In the genomic region with DNA sequence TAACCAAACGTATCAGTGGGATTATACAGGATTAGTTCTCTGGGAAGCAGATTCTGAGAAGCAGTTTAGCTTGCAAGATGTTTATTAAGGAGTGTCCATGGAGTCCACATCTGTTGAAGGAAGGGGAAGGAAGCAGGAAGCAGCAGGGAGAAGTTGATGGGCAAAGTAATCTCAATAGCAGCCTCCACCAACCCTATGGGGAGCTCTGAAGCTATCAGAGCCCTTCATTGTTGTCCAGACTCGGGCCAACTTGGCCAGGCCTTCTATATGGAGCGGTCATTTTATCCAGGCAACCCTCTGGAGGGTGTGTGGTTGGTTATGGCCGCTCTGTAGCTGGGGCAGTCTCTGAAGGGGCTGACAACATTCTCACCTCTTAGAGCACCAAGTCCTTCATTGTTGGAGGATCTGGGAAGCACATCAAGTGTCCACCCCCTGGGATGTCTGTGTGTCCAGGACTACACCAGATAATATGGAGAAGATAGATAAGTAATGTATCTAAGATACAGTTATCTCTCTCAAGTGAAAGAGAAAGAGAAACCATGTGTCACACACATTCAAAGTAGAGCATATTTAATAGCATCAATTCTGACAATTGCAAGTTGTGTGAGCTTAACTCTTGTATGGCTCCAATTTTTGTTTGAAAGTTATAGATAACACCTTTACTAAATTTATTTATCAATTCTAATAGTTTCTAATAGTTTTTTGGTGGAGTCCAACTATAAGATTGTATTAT, we compare ENCODE assay signal across 19 cellular contexts.
"Had no signal": no experiment of that assay in that cellular context is flagged by ENCODE, and none has a peak within 500 bp of the region (broad histone marks: within the 10 kb centered on the region; RNA-seq: fewer than 3 reads in every experiment).

No MANE protein-coding gene starts in this region.

- DNase-seq: activated CD8-positive, alpha-beta memory T cell treated with anti-CD3 and anti-CD28 coated beads for 24 hours; activated CD8-positive, alpha-beta memory T cell treated with anti-CD3 and anti-CD28 coated beads, Interleukin-2, amount 50 U/mL, for 48 hours; activated effector memory CD4-positive, alpha-beta T cell treated with Interleukin-2 at 50 U/mL for 16 hours; activated naive CD4-positive, alpha-beta T cell treated with anti-CD3 and anti-CD28 coated beads, Interleukin-2, amount 10 ng/mL, durations not matched to agents 7 days and 5 days; activated naive CD8-positive, alpha-beta T cell treated with anti-CD3 and anti-CD28 coated beads, Interleukin-2, amount 50 U/mL, for 24 hours; activated T-cell treated with anti-CD3 and anti-CD28 coated beads, Interleukin-2, amount 50 U/mL, for 48 hours; anterior cingulate cortex; cortex of kidney; effector CD8-positive, alpha-beta T cell; foreskin fibroblast; kidney; left ventricle myocardium inferior; retina; spleen; stimulated activated naive B cell treated with anti-CD40 and anti-IgM and Interleukin-4, amounts not matched to agents 10 μg/mL and 1 μg/mL and 100 μg/mL, for 72 hours; upper lobe of right lung had no signal

- H3K27ac ChIP-seq: left ventricle myocardium inferior, thoracic aorta, upper lobe of right lung had no signal

- ATAC-seq: activated CD4-positive, CD25-positive, alpha-beta regulatory T cell treated with anti-CD3 and anti-CD28 coated beads, Interleukin-2, amount 50 U/mL, for 24 hours; activated naive CD8-positive, alpha-beta T cell treated with anti-CD3 and anti-CD28 coated beads, Interleukin-2, amount 50 U/mL, for 24 hours; stimulated activated naive B cell treated with anti-CD40 and anti-IgM and Interleukin-4, amounts not matched to agents 10 μg/mL and 1 μg/mL and 100 μg/mL, for 72 hours; upper lobe of right lung had no signal

- H3K4me3 Mint-ChIP-seq: activated naive CD4-positive, alpha-beta T cell treated with anti-CD3 and anti-CD28 coated beads, Interleukin-2, amount 10 ng/mL, durations not matched to agents 7 days and 5 days; activated naive CD8-positive, alpha-beta T cell treated with anti-CD3 and anti-CD28 coated beads, Interleukin-2, amount 50 U/mL, for 24 hours; stimulated activated naive B cell treated with anti-CD40 and anti-IgM and Interleukin-4, amounts not matched to agents 10 μg/mL and 1 μg/mL and 100 μg/mL, for 72 hours; T-helper 1 cell treated with Interleukin-12 subunit alpha and Interleukin-12 subunit beta and Interleukin-4 antibody, amounts not matched to agents 30 μg/mL and 1 μg/mL, for 36 hours had no signal

- H3K4me1 Mint-ChIP-seq: activated naive CD8-positive, alpha-beta T cell treated with anti-CD3 and anti-CD28 coated beads, Interleukin-2, amount 50 U/mL, for 24 hours had no signal

- H3K27ac Mint-ChIP-seq: activated naive CD4-positive, alpha-beta T cell treated with anti-CD3 and anti-CD28 coated beads, Interleukin-2, amount 10 ng/mL, durations not matched to agents 7 days and 5 days; activated naive CD8-positive, alpha-beta T cell treated with anti-CD3 and anti-CD28 coated beads, Interleukin-2, amount 50 U/mL, for 24 hours; stimulated activated naive B cell treated with anti-CD40 and anti-IgM and Interleukin-4, amounts not matched to agents 10 μg/mL and 1 μg/mL and 100 μg/mL, for 72 hours; T-helper 1 cell treated with Interleukin-12 subunit alpha and Interleukin-12 subunit beta and Interleukin-4 antibody, amounts not matched to agents 30 μg/mL and 1 μg/mL, for 36 hours had no signal

- H3K36me3 Mint-ChIP-seq: activated naive CD4-positive, alpha-beta T cell treated with anti-CD3 and anti-CD28 coated beads, Interleukin-2, amount 10 ng/mL, durations not matched to agents 7 days and 5 days; stimulated activated naive B cell treated with anti-CD40 and anti-IgM and Interleukin-4, amounts not matched to agents 10 μg/mL and 1 μg/mL and 100 μg/mL, for 72 hours had no signal

- H3K4me3 ChIP-seq: left ventricle myocardium inferior, spleen, thoracic aorta, upper lobe of right lung had no signal

- H3K27me3 ChIP-seq: spleen, upper lobe of right lung had no signal

- H3K4me1 ChIP-seq: left ventricle myocardium inferior, upper lobe of right lung had no signal

- H3K36me3 ChIP-seq: left ventricle myocardium inferior, spleen, thoracic aorta, upper lobe of right lung had no signal

- H3K9me3 ChIP-seq: left ventricle myocardium inferior, spleen, thoracic aorta, upper lobe of right lung had no signal

- H3K27me3 Mint-ChIP-seq: activated naive CD4-positive, alpha-beta T cell treated with anti-CD3 and anti-CD28 coated beads, Interleukin-2, amount 10 ng/mL, durations not matched to agents 7 days and 5 days; activated naive CD8-positive, alpha-beta T cell treated with anti-CD3 and anti-CD28 coated beads, Interleukin-2, amount 50 U/mL, for 24 hours; stimulated activated naive B cell treated with anti-CD40 and anti-IgM and Interleukin-4, amounts not matched to agents 10 μg/mL and 1 μg/mL and 100 μg/mL, for 72 hours had no signal

- H3K9me3 Mint-ChIP-seq: activated naive CD4-positive, alpha-beta T cell treated with anti-CD3 and anti-CD28 coated beads, Interleukin-2, amount 10 ng/mL, durations not matched to agents 7 days and 5 days; T-helper 1 cell treated with Interleukin-12 subunit alpha and Interleukin-12 subunit beta and Interleukin-4 antibody, amounts not matched to agents 30 μg/mL and 1 μg/mL, for 36 hours had no signal
